16 cellular contexts compared by ENCODE assay signal in the genomic region with DNA sequence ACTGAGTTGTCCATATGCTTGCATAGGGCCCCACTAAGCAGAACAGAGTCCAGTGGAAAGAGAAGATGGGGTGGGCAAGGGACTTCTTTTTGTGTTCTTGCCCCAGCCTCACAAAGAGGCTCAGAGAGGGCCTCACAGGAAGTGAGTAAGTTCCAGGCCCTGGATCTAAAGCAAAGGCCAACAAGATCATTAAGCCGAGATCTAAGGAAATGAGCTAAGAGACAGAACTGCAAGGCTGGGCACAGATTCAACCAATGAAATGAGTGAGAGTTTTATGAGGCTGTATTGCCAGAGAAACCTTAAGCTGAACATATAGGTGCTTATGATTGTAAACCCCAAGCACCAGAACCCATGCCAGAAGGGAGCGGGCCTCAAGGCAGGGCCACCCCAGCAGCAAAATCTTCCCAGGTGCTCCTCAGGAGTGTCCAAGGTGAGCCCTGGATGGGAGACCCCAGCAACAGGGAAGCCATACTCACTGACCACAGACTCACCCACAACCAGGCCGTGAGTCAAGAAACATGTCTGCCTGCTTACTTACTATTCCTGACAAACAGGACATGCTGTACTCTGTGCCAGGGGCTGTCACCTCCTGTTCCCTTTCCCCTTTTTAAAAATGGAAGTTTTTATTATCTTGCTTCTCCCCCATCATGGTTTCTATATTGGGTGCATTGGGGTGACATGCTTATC. TPM values are rescaled to one million over a fixed set of nuclear protein-coding genes. Genes with fewer than 3 reads are reported as not detected.
DNase-seq lines count a peak whose midpoint lies in the region; ATAC-seq and TF ChIP-seq lines count a peak whose summit lies in the region.
"Had no signal": no experiment of that assay in that cellular context is flagged by ENCODE, and none has a peak within 500 bp of the region (broad histone marks: within the 10 kb centered on the region; RNA-seq: fewer than 3 reads in every experiment).

No MANE protein-coding gene starts in this region.

- H2BK12ac ChIP-seq in mesenchymal stem cell (ENCODE audit: low read length in 2 of 2): peak overlapping the region; percentile 3 to 57

- H2AK5ac ChIP-seq in IMR-90 (ENCODE audit: low read depth, low read length) (peak overlapping the region; percentile 99), mesenchymal stem cell (ENCODE audit: low read length, severe bottlenecking) (no peak overlapping the region)

- H4K5ac ChIP-seq in IMR-90 (ENCODE audit: low read depth, low read length): peak overlapping the region; percentile 87; the same call in 1 of the 2 replicates

- CTCF ChIA-PET in IMR-90 (lab: Yijun Ruan, JAX): interaction anchor here (0.7 kb wide), 1 partner anchor 42 kb away, joined by 3 read pairs; no protein-coding TSS in a partner anchor

- peak overlapping the region; percentile 26; the same call in 1 of the 2 replicates for H3K27ac ChIP-seq in IMR-90 (ENCODE audit: insufficient read depth, low read length)
- H3K27ac ChIP-seq in breast epithelium: peak overlapping the region; percentile 46 to 55
- no peak overlapping the region for H3K27ac ChIP-seq in mesenchymal stem cell (ENCODE audit: low read length, poor library complexity, severe bottlenecking)
- H3K27ac ChIP-seq in uterus: no peak overlapping the region
- H3K27ac ChIP-seq: lower lobe of right lung, SJCRH30 had no signal

- WGBS in IMR-90 (ENCODE audit: extremely low coverage in 2 of 2, insufficient read length in 1 of 2), 2 experiments: 0% methylated on average over 1 of the region's 3 CpGs; no CpG with 5 or more reads in 1 of the 2 experiments
- WGBS in mesenchymal stem cell: 58% methylated on average over 3 of the region's 3 CpGs

- TF ChIP-seq POLR2A in IMR-90 (IDR thresholded peaks at IDR 0.05; ENCODE audit: low read depth, low read length) (no peak), breast epithelium (IDR thresholded peaks at IDR 0.05) (no peak), uterus (IDR thresholded peaks at IDR 0.05) (no peak)

- ATAC-seq in IMR-90 (ENCODE audit: low read depth) (no peak; the same call in none of the 2 replicates), HG02973 (IDR thresholded peaks at IDR 0.05; ENCODE audit: unreplicated experiment) (no peak), GM18907 (IDR thresholded peaks at IDR 0.05; ENCODE audit: unreplicated experiment) (no peak)

- DNase-seq in EH (ENCODE audit: low read depth): peak; percentile 68
- peak; percentile 67 for DNase-seq in IMR-90
- no peak for DNase-seq in breast epithelium (ENCODE audit: low spot score in 2 of 2)
- DNase-seq in mesenchymal stem cell: no peak
- DNase-seq in central memory CD4-positive, alpha-beta T cell: no peak
- no peak for DNase-seq in uterus
- DNase-seq: activated B cell treated with CpG ODN at 0.5 μM for 24 hours; activated T-cell treated with anti-CD3 and anti-CD28 coated beads for 4 hours; amygdala; CD8-positive, alpha-beta memory T cell; lower lobe of right lung; NCI-H187; NCI-H526 treated with DMSO at 0.1 percent for 48 hours; SJCRH30 had no signal

- H3K36me3 ChIP-seq in IMR-90 (ENCODE audit: control insufficient read depth, insufficient read depth, low read length) (no peaks in the 10 kb centered on the region), breast epithelium (no peaks in the 10 kb centered on the region), mesenchymal stem cell (ENCODE audit: control insufficient read depth in 1 of 2, insufficient read depth in 2 of 2, low read depth in 1 of 2, low read length in 2 of 2) (no peaks in the 10 kb centered on the region), uterus (no peaks in the 10 kb centered on the region)
- H3K36me3 ChIP-seq: lower lobe of right lung, SJCRH30 had no signal

- TF ChIP-seq RAD21 in IMR-90 (IDR thresholded peaks at IDR 0.05; ENCODE audit: low read length): no peak

- peak overlapping the region; percentile 87 for H2AFZ ChIP-seq in IMR-90 (replicated peaks; ENCODE audit: low read length, poor library complexity)
- peak overlapping the region; percentile 29 for H2AFZ ChIP-seq in mesenchymal stem cell (ENCODE audit: low read depth, low read length)

- in situ Hi-C loops in IMR-90 (cut with MboI; ENCODE audit: low sequenced_read_pairs): no loop called here

- TF ChIP-seq CTCF in IMR-90 (conservative IDR thresholded peaks at IDR 0.05; ENCODE audit: low read depth, low read length) (no peak), breast epithelium (IDR thresholded peaks at IDR 0.05) (no peak), uterus (IDR thresholded peaks at IDR 0.05) (no peak)

- H3K9me3 ChIP-seq in IMR-90 (ENCODE audit: control insufficient read depth, insufficient read depth, low read length) (no peaks in the 10 kb centered on the region), breast epithelium (no peaks in the 10 kb centered on the region), mesenchymal stem cell (ENCODE audit: control insufficient read depth, low read length) (no peaks in the 10 kb centered on the region), uterus (no peaks in the 10 kb centered on the region)
- H3K9me3 ChIP-seq: lower lobe of right lung, SJCRH30 had no signal

- H2BK15ac ChIP-seq in IMR-90 (ENCODE audit: low read depth, low read length): peak overlapping the region; percentile 96; the same call in 2 of the 3 replicates
- H2BK15ac ChIP-seq in mesenchymal stem cell (ENCODE audit: low read depth, poor library complexity, severe bottlenecking): no peak overlapping the region

- H3K14ac ChIP-seq in IMR-90 (replicated peaks; ENCODE audit: low read depth, low read length): peak overlapping the region; percentile 87
- peak overlapping the region in 1 of 2 experiments; percentile 87 for H3K14ac ChIP-seq in mesenchymal stem cell (ENCODE audit: low read length in 2 of 2)

- H3K4me3 ChIP-seq in IMR-90 (ENCODE audit: insufficient read depth, low read depth, low read length): no peak overlapping the region
- H3K4me3 ChIP-seq in breast epithelium: no peak overlapping the region
- no peak overlapping the region for H3K4me3 ChIP-seq in mesenchymal stem cell (ENCODE audit: insufficient read depth in 1 of 2, low read depth in 1 of 2, low read length in 2 of 2)
- H3K4me3 ChIP-seq in uterus: no peak overlapping the region
- H3K4me3 ChIP-seq: lower lobe of right lung, SJCRH30 had no signal

- peak overlapping the region; percentile 93 for H2BK20ac ChIP-seq in IMR-90 (ENCODE audit: low read depth, low read length)

- dilution Hi-C loops in IMR-90 (cut with HindIII; ENCODE audit: low sequenced_read_pairs, unreplicated experiment): no loop called here

- no peak overlapping the region for H3K4me2 ChIP-seq in IMR-90 (ENCODE audit: low read depth, low read length)
- no peak overlapping the region for H3K4me2 ChIP-seq in mesenchymal stem cell (ENCODE audit: low read length, poor library complexity, severe bottlenecking)

- intact Hi-C loops in IMR-90 (cut with micrococcal nuclease): no loop called here
- intact Hi-C loops in breast epithelium (cut with DNase I; ENCODE audit: low total_unique reads): no loop called here
- intact Hi-C loops in uterus (cut with DNase I; ENCODE audit: low total_unique reads): no loop called here

- peak overlapping the region; percentile 38 for H2AK9ac ChIP-seq in IMR-90 (replicated peaks; ENCODE audit: low read depth, low read length, poor library complexity)

- POLR2A ChIA-PET in IMR-90 (lab: Charles Lee; ENCODE audit: unreplicated experiment): interaction anchor here (0.6 to 1.1 kb wide), 2 partner anchors 38 to 516 kb away, joined by 3 to 5 read pairs; no protein-coding TSS in a partner anchor

- H3K79me1 ChIP-seq in IMR-90 (ENCODE audit: low read depth in 1 of 2, low read length in 2 of 2) (peaks cover 0 to 3% of the 10 kb centered on the region in 2 experiments; a peak in 1 of 4 replicates), mesenchymal stem cell (replicated peaks; ENCODE audit: low read length, poor library complexity, severe bottlenecking) (no peaks in the 10 kb centered on the region)

- H3K56ac ChIP-seq in IMR-90 (ENCODE audit: extremely low read depth, insufficient read depth, low read length): no peak overlapping the region

- H3K23ac ChIP-seq in IMR-90 (ENCODE audit: low read depth, low read length) (peak overlapping the region; percentile 81; the same call in 1 of the 2 replicates), mesenchymal stem cell (ENCODE audit: low read length in 2 of 2) (no peak overlapping the region)

- H3K4ac ChIP-seq in IMR-90 (ENCODE audit: low read depth, low read length) (peak overlapping the region; percentile 86), mesenchymal stem cell (ENCODE audit: low read depth in 1 of 2, low read length in 2 of 2) (no peak overlapping the region)

- H4K91ac ChIP-seq in IMR-90 (ENCODE audit: insufficient read depth, low read depth, low read length) (peak overlapping the region; percentile 92), mesenchymal stem cell (ENCODE audit: low read length) (no peak overlapping the region)

- H3K4me1 ChIP-seq in IMR-90 (ENCODE audit: control insufficient read depth, insufficient read depth, low read length) (peaks cover 16% of the 10 kb centered on the region), breast epithelium (no peaks in the 10 kb centered on the region), mesenchymal stem cell (ENCODE audit: control insufficient read depth, insufficient read depth, low read depth, low read length) (peaks cover 10% of the 10 kb centered on the region), uterus (no peaks in the 10 kb centered on the region)
- H3K4me1 ChIP-seq: lower lobe of right lung, SJCRH30 had no signal

- no TSS peak for BruUV-seq in IMR-90 (replicated peaks; lab: Mats Ljungman, UMichigan)

- H3K18ac ChIP-seq in IMR-90 (ENCODE audit: low read depth, low read length) (peak overlapping the region; percentile 91), mesenchymal stem cell (ENCODE audit: low read depth in 1 of 2, low read length in 2 of 2) (peak overlapping the region; percentile 10 to 37)

- H3K9me1 ChIP-seq in IMR-90 (ENCODE audit: insufficient read depth, low read length): peaks cover 20% of the 10 kb centered on the region; the same call in 1 of the 2 replicates

- H4K8ac ChIP-seq in IMR-90 (ENCODE audit: low read depth in 2 of 2, low read length in 2 of 2): peak overlapping the region; percentile 76 to 85
- H4K8ac ChIP-seq in mesenchymal stem cell (ENCODE audit: low read length): peak overlapping the region; percentile 10

- H3K27me3 ChIP-seq in IMR-90 (ENCODE audit: control insufficient read depth, insufficient read depth, low read length) (no peaks in the 10 kb centered on the region), breast epithelium (no peaks in the 10 kb centered on the region), mesenchymal stem cell (ENCODE audit: control insufficient read depth in 1 of 2, insufficient read depth in 1 of 2, low read length in 2 of 2) (no peaks in the 10 kb centered on the region), uterus (no peaks in the 10 kb centered on the region)
- H3K27me3 ChIP-seq: SJCRH30 had no signal

- H2BK5ac ChIP-seq in IMR-90 (ENCODE audit: low read depth, low read length, poor library complexity, severe bottlenecking) (peak overlapping the region; percentile 83), mesenchymal stem cell (ENCODE audit: low read depth, low read length, poor library complexity, severe bottlenecking) (no peak overlapping the region)

- H4K20me1 ChIP-seq in IMR-90 (ENCODE audit: insufficient read depth, low read length): no peaks in the 10 kb centered on the region

- H2BK120ac ChIP-seq in IMR-90 (ENCODE audit: low read depth, low read length) (peak overlapping the region; percentile 91), mesenchymal stem cell (ENCODE audit: low read depth, low read length) (no peak overlapping the region)

- H3K9ac ChIP-seq in IMR-90 (ENCODE audit: low read depth, low read length): no peak overlapping the region
- no peak overlapping the region for H3K9ac ChIP-seq in mesenchymal stem cell (ENCODE audit: low read length)

RNA-seq across cellular contexts. Expression of gene SLC14A1, which starts 40.2 kb away (rescaled TPM):
- total RNA-seq in IMR-90 (2012; rRNA removed) (21.7 and 31.9 TPM in 2 replicates), breast epithelium (1 to 10 TPM in 2 of 3 donors, under 1 TPM in 1; 0.64 to 2.6 (median 2.3) TPM), uterus (10 to 100 TPM in 1 of 4 donors, under 1 TPM in 1, not detected in 2; 0.95 to 26.0 TPM)
- 18.3 and 20.5 TPM in 2 replicates for polyA plus RNA-seq in IMR-90 (2012; rRNA removed)
- 24.8 and 32.4 TPM in 2 replicates for polyA plus RNA-seq in IMR-90 (2012; cell fraction: cytosol; rRNA removed)
- polyA plus RNA-seq in IMR-90 (2012; cell fraction: nucleus; rRNA removed; ENCODE audit: low replicate concordance): 45.7 and 80.2 TPM in 2 replicates
- polyA plus RNA-seq in mesenchymal stem cell (2013, experiment 1 of 2): 1.1 TPM
- 1.3 TPM for polyA plus RNA-seq in mesenchymal stem cell (2013, experiment 2 of 2)
- total RNA-seq: SJCRH30 had no signal

Comparison
In these comparisons a context has a peak if more than half of its experiments do, and no peak if none do; other contexts are left out.
1. DNase-seq: peak in EH (single experiment) and IMR-90 (single experiment); none in breast epithelium (0 of 2), mesenchymal stem cell (single experiment), central memory CD4-positive, alpha-beta T cell (single experiment) and uterus (0 of 2).
2. H3K27ac ChIP-seq: peak in IMR-90 (single experiment) and breast epithelium (2 of 2); none in mesenchymal stem cell (single experiment) and uterus (0 of 2).